ENCODE assay signal across 7 cellular contexts in the genomic region with DNA sequence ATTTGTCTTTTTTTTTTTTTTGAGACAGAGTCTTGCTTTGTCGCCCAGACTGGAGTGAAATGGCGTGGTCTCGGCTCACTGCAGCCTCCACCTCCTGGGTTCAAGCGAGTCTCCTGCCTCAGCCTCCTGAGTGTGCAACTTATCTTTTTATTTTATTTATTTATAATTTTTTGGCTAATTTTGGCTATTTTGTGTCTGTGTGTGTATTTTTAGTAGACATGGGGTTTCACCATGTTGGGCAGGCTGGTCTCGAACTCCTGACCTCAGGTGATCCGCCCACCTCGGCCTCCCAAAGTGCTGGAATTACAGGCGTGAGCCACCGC. TPM values are rescaled to one million over a fixed set of nuclear protein-coding genes. Genes with fewer than 3 reads are reported as not detected.
A peak's percentile ranks its signal among the peaks of the same experiment; 100 is the strongest.
DNase-seq lines count a peak whose midpoint lies in the region; ATAC-seq and TF ChIP-seq lines count a peak whose summit lies in the region.
"Not testable (repeated sequence)": the region's sequence is repeated elsewhere in the genome, so short reads cannot be mapped to it uniquely, and the experiment has no call there.

No MANE protein-coding gene starts in this region.

- CTCF ChIA-PET in OCI-LY7 (lab: Charles Lee; ENCODE audit: unreplicated experiment) = not testable (repeated sequence)

- H3K9ac ChIP-seq in muscle layer of colon (ENCODE audit: low read length) (peak overlapping the region; percentile 44), skeletal muscle satellite cell (ENCODE audit: low read depth, low read length) (peak overlapping the region; percentile 96)

- peak overlapping the region; percentile 94; the same call in 1 of the 2 replicates for H2AFZ ChIP-seq in OCI-LY7 (ENCODE audit: low read length)

- H3K79me2 ChIP-seq in OCI-LY7 (ENCODE audit: insufficient read depth, low read depth, low read length) = not testable (repeated sequence)

- not testable (repeated sequence) for TF ChIP-seq POLR2A in heart left ventricle (IDR thresholded peaks at IDR 0.05)

- H3K4me1 ChIP-seq in OCI-LY7 (ENCODE audit: insufficient read depth, low read length, poor library complexity, severe bottlenecking) (peaks cover 15% of the 10 kb centered on the region), heart left ventricle (peaks cover 0 to 24% (median 9%) of the 10 kb centered on the region in 12 donors), skeletal muscle satellite cell (ENCODE audit: control insufficient read depth, insufficient read depth, low read length) (peaks cover 13% of the 10 kb centered on the region)
- not testable (repeated sequence) for H3K4me1 ChIP-seq in muscle layer of colon (ENCODE audit: insufficient read depth, low read length)

- not testable (repeated sequence) for H3K27me3 ChIP-seq in heart left ventricle; muscle layer of colon (ENCODE audit: control insufficient read depth in 1 of 2, insufficient read depth in 2 of 2, low read length in 2 of 2); skeletal muscle satellite cell (ENCODE audit: control insufficient read depth, insufficient read depth, low read length)

- H3K9me2 ChIP-seq in OCI-LY7 (ENCODE audit: insufficient read depth, low read length) = not testable (repeated sequence)

- peak overlapping the region; percentile 43; the same call in 1 of the 2 replicates for H3K4me3 ChIP-seq in GM12864 (ENCODE audit: low read depth, low read length)
- H3K4me3 ChIP-seq in OCI-LY7 (ENCODE audit: low read depth, low read length, poor library complexity, severe bottlenecking) = peak overlapping the region; percentile 69
- peak overlapping the region; percentile 50 for H3K4me3 ChIP-seq in choroid plexus epithelial cell (ENCODE audit: low read depth, low read length)
- H3K4me3 ChIP-seq in heart left ventricle = peak overlapping the region in 11 of 12 donors; percentile 6 to 59 (median 51)
- H3K4me3 ChIP-seq in muscle layer of colon (ENCODE audit: low read depth in 1 of 2, low read length in 2 of 2) = peak overlapping the region in 1 of 2 donors; percentile 73
- H3K4me3 ChIP-seq in skeletal muscle satellite cell (ENCODE audit: low read length) = peak overlapping the region; percentile 78

- TF ChIP-seq CTCF in GM12864 (IDR thresholded peaks at IDR 0.05; ENCODE audit: low read depth, low read length, missing control alignments); OCI-LY7 (conservative IDR thresholded peaks at IDR 0.05; ENCODE audit: low read length); choroid plexus epithelial cell (conservative IDR thresholded peaks at IDR 0.05; ENCODE audit: low read depth, low read length); heart left ventricle (IDR thresholded peaks at IDR 0.05): not testable (repeated sequence)

- H3K4me3 Mint-ChIP-seq in activated T-cell treated with anti-CD3 and anti-CD28 coated beads, Interleukin-2, amount 50 U/mL, for 4 hours = peak overlapping the region; percentile 85

- H3K27ac ChIP-seq in OCI-LY7 (ENCODE audit: low read depth, low read length, poor library complexity, severe bottlenecking) (peak overlapping the region; percentile 77), heart left ventricle (peak overlapping the region; percentile 83 to 99 (median 92)), muscle layer of colon (ENCODE audit: low read depth, low read length) (peak overlapping the region; percentile 59)

- not testable (repeated sequence) for ATAC-seq in activated T-cell treated with anti-CD3 and anti-CD28 coated beads, Interleukin-2, amount 50 U/mL, for 4 hours; heart left ventricle

- H3K36me3 ChIP-seq in OCI-LY7 (ENCODE audit: insufficient read depth, low read length); heart left ventricle; muscle layer of colon (ENCODE audit: insufficient read depth, low read length); skeletal muscle satellite cell (ENCODE audit: insufficient read depth, low read length): not testable (repeated sequence)

- BruUV-seq in OCI-LY7 (replicated peaks; lab: Mats Ljungman, UMichigan) = not testable (repeated sequence)

- DNase-seq in GM12864 (ENCODE audit: low read depth); OCI-LY7 (ENCODE audit: low spot score); activated T-cell treated with anti-CD3 and anti-CD28 coated beads, Interleukin-2, amount 50 U/mL, for 4 hours; choroid plexus epithelial cell (ENCODE audit: low read depth); heart left ventricle: not testable (repeated sequence)

- H4K20me1 ChIP-seq in OCI-LY7 (ENCODE audit: insufficient read depth, low read length) = not testable (repeated sequence)

- not testable (repeated sequence) for H3K9me3 Mint-ChIP-seq in activated T-cell treated with anti-CD3 and anti-CD28 coated beads, Interleukin-2, amount 50 U/mL, for 4 hours

- not testable (repeated sequence) for H3K9me3 ChIP-seq in OCI-LY7 (ENCODE audit: low read length); heart left ventricle; muscle layer of colon (ENCODE audit: low read length); skeletal muscle satellite cell (replicated peaks; ENCODE audit: low read length)

- H3K4me1 Mint-ChIP-seq in activated T-cell treated with anti-CD3 and anti-CD28 coated beads, Interleukin-2, amount 50 U/mL, for 4 hours (ENCODE audit: low read depth) = peaks cover 63% of the 10 kb centered on the region

- peak overlapping the region; percentile 74 for H3K4me2 ChIP-seq in OCI-LY7 (ENCODE audit: low read length)
- peak overlapping the region; percentile 97 for H3K4me2 ChIP-seq in skeletal muscle satellite cell (ENCODE audit: low read length)

- H3K36me3 Mint-ChIP-seq in activated T-cell treated with anti-CD3 and anti-CD28 coated beads, Interleukin-2, amount 50 U/mL, for 4 hours (ENCODE audit: insufficient read depth) = not testable (repeated sequence)

- not testable (repeated sequence) for H3K27me3 Mint-ChIP-seq in activated T-cell treated with anti-CD3 and anti-CD28 coated beads, Interleukin-2, amount 50 U/mL, for 4 hours (ENCODE audit: low read depth)

- 52 to 58% (median 54%) methylated on average over 9 of the region's 9 CpGs for WGBS in heart left ventricle, 4 donors

- POLR2A ChIA-PET in OCI-LY7 (lab: Charles Lee) = interaction anchor here (0.6 to 0.8 kb wide), 5 partner anchors 8 to 156 kb away, joined by 3 to 5 read pairs (median 4); no protein-coding TSS in a partner anchor

- intact Hi-C loops in OCI-LY7 (cut with micrococcal nuclease; ENCODE audit: unreplicated experiment) = loop anchor here (1.0 kb wide), 1 partner anchor 27 kb away; a partner anchor contains a TSS
- intact Hi-C loops in heart left ventricle (cut with DNase I) = not testable (repeated sequence)

RNA-seq across cellular contexts. Expression of a gene that starts 27.4 kb away (rescaled TPM):
- 131 and 156 TPM in 2 replicates for total RNA-seq in OCI-LY7 (2014; rRNA removed; shearing (Covaris generic))
- total RNA-seq in OCI-LY7 (2022) (123 and 151 TPM in 2 replicates), heart left ventricle (100 to 1,000 TPM in 8 of 9 donors, 10 to 100 TPM in 1; 96.1 to 560 (median 162) TPM)
- 1,000 to 10,000 TPM in 1 of 3 donors, 100 to 1,000 TPM in 2; 695 to 1,026 (median 934) TPM for total RNA-seq in activated T-cell treated with anti-CD3 and anti-CD28 coated beads, Interleukin-2, amount 50 U/mL, for 4 hours
- polyA plus RNA-seq in heart left ventricle = 100 to 1,000 TPM; 160 to 200 TPM
- 110 and 115 TPM in 2 replicates for total RNA-seq in skeletal muscle satellite cell (2012; rRNA removed)

RNA-seq across cellular contexts. Expression of a gene that starts 39.6 kb away (rescaled TPM):
- total RNA-seq in OCI-LY7 (2014; rRNA removed; shearing (Covaris generic)) = 51.2 and 66.4 TPM in 2 replicates
- total RNA-seq in OCI-LY7 (2022) (114 and 116 TPM in 2 replicates), heart left ventricle (10 to 100 TPM in 8 of 9 donors, 1 to 10 TPM in 1; 9.1 to 32.4 (median 17.4) TPM)
- 100 to 1,000 TPM; 134 to 142 (median 138) TPM for total RNA-seq in activated T-cell treated with anti-CD3 and anti-CD28 coated beads, Interleukin-2, amount 50 U/mL, for 4 hours
- 10 to 100 TPM; 17.7 to 33.5 TPM for polyA plus RNA-seq in heart left ventricle
- total RNA-seq in skeletal muscle satellite cell (2012; rRNA removed) = 35.4 and 41.1 TPM in 2 replicates

RNA-seq across cellular contexts. Expression of a gene that starts 40.4 kb away (rescaled TPM):
- 16.7 and 25.2 TPM in 2 replicates for total RNA-seq in OCI-LY7 (2014; rRNA removed; shearing (Covaris generic))
- 34.9 and 36.3 TPM in 2 replicates for total RNA-seq in OCI-LY7 (2022)
- 10 to 100 TPM; 41.3 to 49.3 (median 43.8) TPM for total RNA-seq in activated T-cell treated with anti-CD3 and anti-CD28 coated beads, Interleukin-2, amount 50 U/mL, for 4 hours
- total RNA-seq in heart left ventricle = 1 to 10 TPM; 1.9 to 4.5 (median 2.9) TPM
- 1 to 10 TPM; 3.4 to 3.6 TPM for polyA plus RNA-seq in heart left ventricle
- 3.9 and 10.4 TPM in 2 replicates for total RNA-seq in skeletal muscle satellite cell (2012; rRNA removed)

RNA-seq across cellular contexts. Expression of a gene that starts 54.5 kb away (rescaled TPM):
- 53.0 and 126 TPM in 2 replicates for total RNA-seq in OCI-LY7 (2014; rRNA removed; shearing (Covaris generic))
- total RNA-seq in OCI-LY7 (2022) (83.1 and 86.7 TPM in 2 replicates), heart left ventricle (10 to 100 TPM; 35.1 to 49.0 (median 39.8) TPM)
- 100 to 1,000 TPM; 167 to 181 (median 181) TPM for total RNA-seq in activated T-cell treated with anti-CD3 and anti-CD28 coated beads, Interleukin-2, amount 50 U/mL, for 4 hours
- 10 to 100 TPM; 28.0 to 76.8 TPM for polyA plus RNA-seq in heart left ventricle
- total RNA-seq in skeletal muscle satellite cell (2012; rRNA removed) = 34.5 and 34.7 TPM in 2 replicates
